ENCODE assay signal across 1 cellular context in genomic region chr5:169808118-169808581, GRCh38.
TF ChIP-seq lines count a peak whose summit lies in the region.

No MANE protein-coding gene starts in this region.

TF ChIP-seq in K562, 482 proteins besides CTCF, POLR2A, EP300 and RAD21:
- TF ChIP-seq HNRNPH1 (optimal IDR thresholded peaks at IDR 0.05; ENCODE audit: low read depth, low read length) (no peak), ZNF311 (CRISPR knock-in tag; IDR thresholded peaks at IDR 0.05) (0 out of 2 replicates have a peak, but pooled peaks have one; percentile 25)
